In genomic region chr3:98531622-98532274, GRCh38 we compare ENCODE assay signal across 12 cellular contexts. TPM values are rescaled to one million over a fixed set of nuclear protein-coding genes. Genes with fewer than 3 reads are reported as not detected.
DNase-seq lines count a peak whose midpoint lies in the region; ATAC-seq and TF ChIP-seq lines count a peak whose summit lies in the region.
"Had no signal": no experiment of that assay in that cellular context is flagged by ENCODE, and none has a peak within 500 bp of the region (broad histone marks: within the 10 kb centered on the region; RNA-seq: fewer than 3 reads in every experiment).

GPR15 (plus strand) TSS chr3:98531978; CDS start chr3:98532034, 56 bp downstream.

- no peak for DNase-seq in activated CD4-positive, alpha-beta T cell treated with anti-CD3 and anti-CD28 coated beads, Interleukin-2, amount 10 ng/mL, durations not matched to agents 24 days and 14 days
- DNase-seq in activated CD4-positive, alpha-beta T cell treated with anti-CD3 and anti-CD28 coated beads for 1 hour, result no peak
- no peak for DNase-seq in GM23338 (ENCODE audit: low spot score)
- no peak for DNase-seq in stimulated activated effector memory CD8-positive, alpha-beta T cell treated with anti-CD3 and anti-CD28 coated beads, Interleukin-12 subunit alpha, Interleukin-12 subunit beta, amount 100 ng/mL, for 72 hours (ENCODE audit: low spot score in 2 of 2)
- DNase-seq in NCI-H510A treated with DMSO at 0.1 percent for 48 hours (lab: John Stamatoyannopoulos, UW), result no peak
- no peak for DNase-seq in CD14-positive monocyte (ENCODE audit: low spot score)
- DNase-seq in inferior parietal cortex (ENCODE audit: extremely low spot score), result no peak
- DNase-seq: 8988T, cerebellar nuclear complex, KG1 had no signal

- no peak for ATAC-seq in GM23338
- ATAC-seq in stimulated activated effector memory CD8-positive, alpha-beta T cell treated with anti-CD3 and anti-CD28 coated beads, Interleukin-12 subunit alpha, Interleukin-12 subunit beta, amount 100 ng/mL, for 72 hours, result no peak

- no peaks in the 10 kb centered on the region for H3F3A ChIP-seq in GM23338 (replicated peaks; ENCODE audit: low read depth)

- TF ChIP-seq CTCF in GM23338 (conservative IDR thresholded peaks at IDR 0.05; ENCODE audit: low read depth in 2 of 2) (no peak), OCI-LY3 (IDR thresholded peaks at IDR 0.05; ENCODE audit: low read depth, low read length) (no peak), CD14-positive monocyte (IDR thresholded peaks at IDR 0.05) (no peak)

- H3K4me1 ChIP-seq in GM23338 (ENCODE audit: insufficient read depth) (no peaks in the 10 kb centered on the region), OCI-LY3 (ENCODE audit: low read length) (peaks cover 41% of the 10 kb centered on the region)
- H3K4me1 ChIP-seq: parathyroid adenoma had no signal

- H3K4me3 Mint-ChIP-seq in activated CD4-positive, alpha-beta T cell treated with anti-CD3 and anti-CD28 coated beads, Interleukin-2, amount 10 ng/mL, durations not matched to agents 24 days and 14 days, result peak within 1 kb of the TSS; percentile 65
- no peak within 1 kb of the TSS for H3K4me3 Mint-ChIP-seq in GM23338
- peak within 1 kb of the TSS; percentile 26 for H3K4me3 Mint-ChIP-seq in stimulated activated effector memory CD8-positive, alpha-beta T cell treated with anti-CD3 and anti-CD28 coated beads, Interleukin-12 subunit alpha, Interleukin-12 subunit beta, amount 100 ng/mL, for 72 hours
- H3K4me3 Mint-ChIP-seq in CD14-positive monocyte, result no peak within 1 kb of the TSS

- peaks cover 40% of the 10 kb centered on the region for H3K4me1 Mint-ChIP-seq in activated CD4-positive, alpha-beta T cell treated with anti-CD3 and anti-CD28 coated beads, Interleukin-2, amount 10 ng/mL, durations not matched to agents 24 days and 14 days
- peaks cover 3% of the 10 kb centered on the region; the same call in 2 of the 3 replicates for H3K4me1 Mint-ChIP-seq in GM23338
- peaks cover 17% of the 10 kb centered on the region for H3K4me1 Mint-ChIP-seq in stimulated activated effector memory CD8-positive, alpha-beta T cell treated with anti-CD3 and anti-CD28 coated beads, Interleukin-12 subunit alpha, Interleukin-12 subunit beta, amount 100 ng/mL, for 72 hours
- peaks cover 9% of the 10 kb centered on the region for H3K4me1 Mint-ChIP-seq in CD14-positive monocyte

- H3K27ac ChIP-seq in GM23338 (ENCODE audit: low read depth) (no peak within 1 kb of the TSS), OCI-LY3 (ENCODE audit: low read length) (no peak within 1 kb of the TSS)
- H3K27ac ChIP-seq: parathyroid adenoma had no signal

- H3K4me2 ChIP-seq in GM23338 (no peak within 1 kb of the TSS), OCI-LY3 (ENCODE audit: low read length) (peak within 1 kb of the TSS; percentile 39)

- peaks cover 9% of the 10 kb centered on the region for H3K9me3 Mint-ChIP-seq in activated CD4-positive, alpha-beta T cell treated with anti-CD3 and anti-CD28 coated beads, Interleukin-2, amount 10 ng/mL, durations not matched to agents 24 days and 14 days
- H3K9me3 Mint-ChIP-seq in GM23338, result no peaks in the 10 kb centered on the region
- no peaks in the 10 kb centered on the region for H3K9me3 Mint-ChIP-seq in stimulated activated effector memory CD8-positive, alpha-beta T cell treated with anti-CD3 and anti-CD28 coated beads, Interleukin-12 subunit alpha, Interleukin-12 subunit beta, amount 100 ng/mL, for 72 hours
- H3K9me3 Mint-ChIP-seq in CD14-positive monocyte, result no peaks in the 10 kb centered on the region

- intact Hi-C loops in activated CD4-positive, alpha-beta T cell treated with anti-CD3 and anti-CD28 coated beads, Interleukin-2, amount 10 ng/mL, durations not matched to agents 24 days and 14 days (cut with micrococcal nuclease), result no loop called here
- intact Hi-C loops in CD14-positive monocyte (cut with micrococcal nuclease), result no loop called here

- no peaks in the 10 kb centered on the region for H3K27me3 ChIP-seq in GM23338 (ENCODE audit: insufficient read depth)
- H3K27me3 ChIP-seq in OCI-LY3 (ENCODE audit: low read depth, low read length), result peaks cover 41% of the 10 kb centered on the region

- H3K36me3 Mint-ChIP-seq in activated CD4-positive, alpha-beta T cell treated with anti-CD3 and anti-CD28 coated beads, Interleukin-2, amount 10 ng/mL, durations not matched to agents 24 days and 14 days (ENCODE audit: low read depth), result peaks cover 25% of the 10 kb centered on the region
- H3K36me3 Mint-ChIP-seq in GM23338 (ENCODE audit: low read depth), result no peaks in the 10 kb centered on the region
- H3K36me3 Mint-ChIP-seq in stimulated activated effector memory CD8-positive, alpha-beta T cell treated with anti-CD3 and anti-CD28 coated beads, Interleukin-12 subunit alpha, Interleukin-12 subunit beta, amount 100 ng/mL, for 72 hours, result peaks cover 62% of the 10 kb centered on the region
- no peaks in the 10 kb centered on the region for H3K36me3 Mint-ChIP-seq in CD14-positive monocyte

- H3K9me3 ChIP-seq in OCI-LY3 (ENCODE audit: insufficient read depth, low read length), result no peaks in the 10 kb centered on the region

- no peaks in the 10 kb centered on the region for H3K27me3 Mint-ChIP-seq in activated CD4-positive, alpha-beta T cell treated with anti-CD3 and anti-CD28 coated beads, Interleukin-2, amount 10 ng/mL, durations not matched to agents 24 days and 14 days
- peaks cover 2% of the 10 kb centered on the region for H3K27me3 Mint-ChIP-seq in GM23338 (ENCODE audit: insufficient read depth, low read depth, poor library complexity)
- peaks cover 0 to 13% (median 0%) of the 10 kb centered on the region in 3 donors for H3K27me3 Mint-ChIP-seq in CD14-positive monocyte (ENCODE audit: low read depth in 3 of 3)

- H3K4me3 ChIP-seq in GM23338 (no peak within 1 kb of the TSS), OCI-LY3 (ENCODE audit: low read length) (peak within 1 kb of the TSS; percentile 19; the same call in 1 of the 2 replicates)

- no peak within 1 kb of the TSS for H3K9ac ChIP-seq in OCI-LY3 (ENCODE audit: low read length)
- H3K9ac ChIP-seq: parathyroid adenoma had no signal

- no peaks in the 10 kb centered on the region for H4K20me1 ChIP-seq in GM23338 (replicated peaks; ENCODE audit: insufficient read depth)
- no peaks in the 10 kb centered on the region; the same call in 1 of the 2 replicates for H4K20me1 ChIP-seq in OCI-LY3 (ENCODE audit: insufficient read depth, low read length)

- H2AFZ ChIP-seq in GM23338 (peak within 1 kb of the TSS; percentile 52; the same call in 1 of the 2 replicates), OCI-LY3 (ENCODE audit: low read depth, low read length) (no peak within 1 kb of the TSS)
- H2AFZ ChIP-seq: parathyroid adenoma had no signal

- no peaks in the 10 kb centered on the region for H3K9me2 ChIP-seq in GM23338 (ENCODE audit: insufficient read depth)

- H3K36me3 ChIP-seq in GM23338 (ENCODE audit: insufficient read depth) (no peaks in the 10 kb centered on the region), OCI-LY3 (replicated peaks; ENCODE audit: low read depth, low read length) (no peaks in the 10 kb centered on the region)

- peak within 1 kb of the TSS; percentile 81 for H3K27ac Mint-ChIP-seq in activated CD4-positive, alpha-beta T cell treated with anti-CD3 and anti-CD28 coated beads, Interleukin-2, amount 10 ng/mL, durations not matched to agents 24 days and 14 days
- H3K27ac Mint-ChIP-seq in GM23338 (no peak within 1 kb of the TSS), CD14-positive monocyte (no peak within 1 kb of the TSS)
- H3K27ac Mint-ChIP-seq in stimulated activated effector memory CD8-positive, alpha-beta T cell treated with anti-CD3 and anti-CD28 coated beads, Interleukin-12 subunit alpha, Interleukin-12 subunit beta, amount 100 ng/mL, for 72 hours, result peak within 1 kb of the TSS; percentile 43

- H3K79me2 ChIP-seq in GM23338 (replicated peaks; ENCODE audit: insufficient read depth) (no peaks in the 10 kb centered on the region), OCI-LY3 (ENCODE audit: low read length) (no peaks in the 10 kb centered on the region)
- H3K79me2 ChIP-seq: parathyroid adenoma had no signal

TF ChIP-seq in GM23338, 12 proteins besides CTCF, POLR2A, EP300 and RAD21 (continues in another document):
- no peak for TF ChIP-seq ZNF331 (CRISPR knock-in tag; IDR thresholded peaks at IDR 0.05; ENCODE audit: low read depth)

RNA-seq across cellular contexts. Expression of gene GPR15, which starts in this region (rescaled TPM):
- 3.6 and 4.1 TPM in 2 replicates for total RNA-seq in activated CD4-positive, alpha-beta T cell treated with anti-CD3 and anti-CD28 coated beads, Interleukin-2, amount 10 ng/mL, durations not matched to agents 24 days and 14 days
- not detected in 2 replicates for total RNA-seq in GM23338 (2014; rRNA removed; shearing (Covaris generic))
- polyA plus RNA-seq in GM23338 (2016; fragmentation: Nextera tagmentation; extraction: Ambion mirVana) (0.35 TPM in 1 of 2 replicates, not detected in the other), CD14-positive monocyte (not detected)

Comparison
In these comparisons a context has a peak if more than half of its experiments do, and no peak if none do; other contexts are left out.
1. H3K27ac Mint-ChIP-seq: peak in activated CD4-positive, alpha-beta T cell treated with anti-CD3 and anti-CD28 coated beads, Interleukin-2, amount 10 ng/mL, durations not matched to agents 24 days and 14 days (single experiment) and stimulated activated effector memory CD8-positive, alpha-beta T cell treated with anti-CD3 and anti-CD28 coated beads, Interleukin-12 subunit alpha, Interleukin-12 subunit beta, amount 100 ng/mL, for 72 hours (single experiment); none in GM23338 (single experiment) and CD14-positive monocyte (0 of 7).
2. H3K4me3 Mint-ChIP-seq: peak in activated CD4-positive, alpha-beta T cell treated with anti-CD3 and anti-CD28 coated beads, Interleukin-2, amount 10 ng/mL, durations not matched to agents 24 days and 14 days (single experiment) and stimulated activated effector memory CD8-positive, alpha-beta T cell treated with anti-CD3 and anti-CD28 coated beads, Interleukin-12 subunit alpha, Interleukin-12 subunit beta, amount 100 ng/mL, for 72 hours (single experiment); none in GM23338 (single experiment) and CD14-positive monocyte (0 of 2).